In the genomic region with DNA sequence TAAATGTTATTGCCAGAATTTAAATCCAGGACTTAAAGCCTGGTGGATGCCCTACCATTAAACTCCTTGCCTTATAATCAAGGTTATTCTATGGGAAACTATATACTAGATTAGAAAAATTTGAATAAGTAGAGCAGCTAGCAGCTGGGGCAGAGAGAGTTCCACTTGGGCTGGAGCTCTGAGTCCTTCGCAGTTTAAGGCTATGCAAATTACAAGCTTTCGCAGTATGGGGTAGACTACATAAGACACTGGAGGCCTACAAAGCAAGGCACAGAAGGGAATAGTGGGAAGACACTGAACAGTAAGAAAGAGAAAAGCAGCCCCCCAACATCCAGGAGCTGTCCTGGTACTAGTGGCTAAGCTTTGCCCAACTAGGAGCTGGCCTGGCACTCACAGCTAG, we compare ENCODE assay signal across 32 cellular contexts. TPM values are rescaled to one million over a fixed set of nuclear protein-coding genes. Genes with fewer than 3 reads are reported as not detected.
A peak's percentile ranks its signal among the peaks of the same experiment; 100 is the strongest.
DNase-seq lines count a peak whose midpoint lies in the region; ATAC-seq and TF ChIP-seq lines count a peak whose summit lies in the region.
"Had no signal": no experiment of that assay in that cellular context is flagged by ENCODE, and none has a peak within 500 bp of the region (broad histone marks: within the 10 kb centered on the region; RNA-seq: fewer than 3 reads in every experiment).

No MANE protein-coding gene starts in this region.

- no peaks in the 10 kb centered on the region for H3K27me3 ChIP-seq in breast epithelium
- H3K27me3 ChIP-seq in mammary epithelial cell (ENCODE audit: insufficient read depth, low read length): no peaks in the 10 kb centered on the region
- H3K27me3 ChIP-seq in right lobe of liver: no peaks in the 10 kb centered on the region
- H3K27me3 ChIP-seq: hepatocyte, SJCRH30, suprapubic skin, upper lobe of right lung had no signal

- DNase-seq in breast epithelium (ENCODE audit: low spot score in 2 of 2) (no peak), mammary epithelial cell (no peak), activated B cell treated with CpG ODN at 0.5 μM for 24 hours (no peak), osteocyte (ENCODE audit: extremely low spot score, unreplicated experiment) (no peak), LoVo (ENCODE audit: low spot score) (no peak), right lobe of liver (no peak)
- DNase-seq: 8988T; activated CD4-positive, alpha-beta T cell treated with anti-CD3 and anti-CD28 coated beads for 48 hours; aorta; C1 segment of cervical spinal cord; COR-L47; DMS53; KG1; kidney glomerular epithelial cell; mucosa of descending colon; NCI-H1417 treated with DMSO at 0.1 percent for 48 hours; NCI-H2081 treated with DMSO at 0.1 percent for 48 hours; NCI-H226; NCI-H748 treated with DMSO at 0.1 percent for 48 hours; SJCRH30; stimulated activated naive CD4-positive, alpha-beta T cell; T-helper 9 cell; upper lobe of right lung had no signal

- no peak overlapping the region for H3K4me3 ChIP-seq in breast epithelium
- no peak overlapping the region for H3K4me3 ChIP-seq in mammary epithelial cell (replicated peaks in 1 of 3; ENCODE audit: insufficient read depth in 1 of 3, low read depth in 2 of 3, low read length in 3 of 3)
- H3K4me3 ChIP-seq in right lobe of liver: no peak overlapping the region
- H3K4me3 ChIP-seq: HAP-1, hepatocyte, mucosa of descending colon, SJCRH30, skin epidermis, suprapubic skin, upper lobe of right lung had no signal

- peaks cover 21% of the 10 kb centered on the region for H3K4me1 Mint-ChIP-seq in activated B cell treated with CpG ODN at 0.5 μM for 24 hours
- peaks cover 34% of the 10 kb centered on the region for H3K4me1 Mint-ChIP-seq in osteocyte (ENCODE audit: unreplicated experiment)

- H3K27ac ChIP-seq in breast epithelium (peak overlapping the region; percentile 29 to 42), mammary epithelial cell (ENCODE audit: insufficient read depth, low read depth, low read length) (no peak overlapping the region), right lobe of liver (no peak overlapping the region)
- H3K27ac ChIP-seq: hepatocyte, SJCRH30, skin epidermis, suprapubic skin, upper lobe of right lung had no signal

- H3K4me3 Mint-ChIP-seq in activated B cell treated with CpG ODN at 0.5 μM for 24 hours (no peak overlapping the region), osteocyte (ENCODE audit: unreplicated experiment) (no peak overlapping the region)
- H3K4me3 Mint-ChIP-seq: activated naive CD8-positive, alpha-beta T cell; natural killer cell treated with Interleukin-12 subunit alpha and Interleukin-12 subunit beta and Interleukin-15 and Interleukin-18, amount 100 ng/mL, for 72 hours had no signal

- dilution Hi-C loops in mammary epithelial cell (cut with HindIII; ENCODE audit: low sequenced_read_pairs): loop anchor here (5.0 to 10.0 kb wide), 2 partner anchors 74 to 319 kb away; no protein-coding TSS in a partner anchor

- intact Hi-C loops in breast epithelium (cut with DNase I; ENCODE audit: low total_unique reads) (no loop called here), mammary epithelial cell (cut with micrococcal nuclease) (no loop called here), activated B cell treated with CpG ODN at 0.5 μM for 24 hours (cut with micrococcal nuclease) (no loop called here), right lobe of liver (cut with DNase I) (no loop called here)

- 100% methylated on average over 2 of the region's 2 CpGs for WGBS in mammary epithelial cell (ENCODE audit: low coverage, missing lambda C conversion rate)
- WGBS in right lobe of liver (ENCODE audit: insufficient coverage, low coverage, low lambda C conversion rate, missing lambda C conversion rate): 95% methylated on average over 2 of the region's 2 CpGs

- TF ChIP-seq POLR2A in breast epithelium (IDR thresholded peaks at IDR 0.05) (no peak), right lobe of liver (IDR thresholded peaks at IDR 0.05) (no peak)

- in situ Hi-C loops in mammary epithelial cell (cut with MboI; ENCODE audit: low sequenced_read_pairs in 2 of 2): no loop called here

- no peak overlapping the region for H3K9ac ChIP-seq in mammary epithelial cell (ENCODE audit: insufficient read depth, low read length)

- ATAC-seq in HG03439 (IDR thresholded peaks at IDR 0.05; ENCODE audit: unreplicated experiment): peak; percentile 66
- ATAC-seq in activated B cell treated with CpG ODN at 0.5 μM for 24 hours (ENCODE audit: low read depth): no peak
- no peak for ATAC-seq in right lobe of liver
- ATAC-seq in GM18511 (IDR thresholded peaks at IDR 0.05; ENCODE audit: unreplicated experiment): no peak
- ATAC-seq: mucosa of descending colon; natural killer cell treated with Interleukin-12 subunit alpha and Interleukin-12 subunit beta and Interleukin-15 and Interleukin-18, amount 100 ng/mL, for 72 hours; upper lobe of right lung had no signal

- H3K79me2 ChIP-seq in mammary epithelial cell (ENCODE audit: insufficient read depth, low read length): no peaks in the 10 kb centered on the region
- H3K79me2 ChIP-seq: hepatocyte had no signal

- CTCF ChIA-PET in mammary epithelial cell (lab: Charles Lee; ENCODE audit: low non-redundant PET): interaction anchor here (0.7 kb wide), 1 partner anchor 237 kb away, joined by 3 read pairs; no protein-coding TSS in a partner anchor
- CTCF ChIA-PET in activated B cell treated with CpG ODN at 0.5 μM for 24 hours (lab: Charles Lee): interaction anchor here (3.1 kb wide), 1 partner anchor 161 kb away, joined by 19 read pairs; no protein-coding TSS in a partner anchor

- H2AFZ ChIP-seq in mammary epithelial cell (ENCODE audit: low read depth, low read length): no peak overlapping the region
- H2AFZ ChIP-seq: hepatocyte had no signal

- H3K9me3 Mint-ChIP-seq in activated B cell treated with CpG ODN at 0.5 μM for 24 hours: no peaks in the 10 kb centered on the region
- H3K9me3 Mint-ChIP-seq in osteocyte (ENCODE audit: unreplicated experiment): no peaks in the 10 kb centered on the region
- H3K9me3 Mint-ChIP-seq: activated T-helper 2 cell treated with anti-CD3 and anti-CD28 coated beads, Interferon-gamma antibody, Interleukin-2, Interleukin-4, amounts not matched to agents 10 μg/mL and 5 μg/mL and 100 μg/mL, durations not matched to agents 14 hours and 24 hours and 36 hours; natural killer cell treated with Interleukin-12 subunit alpha and Interleukin-12 subunit beta and Interleukin-15 and Interleukin-18, amount 100 ng/mL, for 72 hours had no signal

- H4K20me1 ChIP-seq in mammary epithelial cell (ENCODE audit: insufficient read depth, low read length): no peaks in the 10 kb centered on the region

- POLR2A ChIA-PET in activated B cell treated with CpG ODN at 0.5 μM for 24 hours (lab: Charles Lee): no interaction called here

- no peak overlapping the region for H3K4me2 ChIP-seq in mammary epithelial cell (ENCODE audit: insufficient read depth, low read depth, low read length)
- H3K4me2 ChIP-seq: hepatocyte had no signal

- H3K9me3 ChIP-seq in breast epithelium (no peaks in the 10 kb centered on the region), mammary epithelial cell (replicated peaks; ENCODE audit: insufficient read depth, low read length) (no peaks in the 10 kb centered on the region), right lobe of liver (no peaks in the 10 kb centered on the region)
- H3K9me3 ChIP-seq: HAP-1, mucosa of descending colon, SJCRH30, suprapubic skin, upper lobe of right lung had no signal

- no TSS peak for BruUV-seq in mammary epithelial cell (replicated peaks; lab: Mats Ljungman, UMichigan)

- H3K27me3 Mint-ChIP-seq in activated B cell treated with CpG ODN at 0.5 μM for 24 hours: no peaks in the 10 kb centered on the region
- no peaks in the 10 kb centered on the region for H3K27me3 Mint-ChIP-seq in osteocyte (ENCODE audit: unreplicated experiment)
- H3K27me3 Mint-ChIP-seq: activated naive CD8-positive, alpha-beta T cell; natural killer cell treated with Interleukin-12 subunit alpha and Interleukin-12 subunit beta and Interleukin-15 and Interleukin-18, amount 100 ng/mL, for 72 hours had no signal

- no peaks in the 10 kb centered on the region for H3K36me3 ChIP-seq in breast epithelium
- H3K36me3 ChIP-seq in mammary epithelial cell (ENCODE audit: insufficient read depth, low read length): no peaks in the 10 kb centered on the region
- H3K36me3 ChIP-seq in right lobe of liver: no peaks in the 10 kb centered on the region
- H3K36me3 ChIP-seq: HAP-1, SJCRH30, suprapubic skin, upper lobe of right lung had no signal

- peaks cover 0 to 3% of the 10 kb centered on the region in 2 donors for H3K4me1 ChIP-seq in breast epithelium
- H3K4me1 ChIP-seq in mammary epithelial cell (ENCODE audit: insufficient read depth, low read length): peaks cover 9% of the 10 kb centered on the region
- H3K4me1 ChIP-seq in right lobe of liver: peaks cover 0 to 16% (median 0%) of the 10 kb centered on the region in 4 donors
- H3K4me1 ChIP-seq: HAP-1, suprapubic skin had no signal

- H3K27ac Mint-ChIP-seq in activated B cell treated with CpG ODN at 0.5 μM for 24 hours (peak overlapping the region; percentile 33), osteocyte (ENCODE audit: unreplicated experiment) (no peak overlapping the region)
- H3K27ac Mint-ChIP-seq: activated naive CD8-positive, alpha-beta T cell; activated T-helper 2 cell treated with anti-CD3 and anti-CD28 coated beads, Interferon-gamma antibody, Interleukin-2, Interleukin-4, amounts not matched to agents 10 μg/mL and 5 μg/mL and 100 μg/mL, durations not matched to agents 14 hours and 24 hours and 36 hours had no signal

- no peaks in the 10 kb centered on the region for H3K36me3 Mint-ChIP-seq in activated B cell treated with CpG ODN at 0.5 μM for 24 hours (ENCODE audit: low read depth)
- no peaks in the 10 kb centered on the region for H3K36me3 Mint-ChIP-seq in osteocyte (ENCODE audit: unreplicated experiment)
- H3K36me3 Mint-ChIP-seq: activated naive CD8-positive, alpha-beta T cell; natural killer cell treated with Interleukin-12 subunit alpha and Interleukin-12 subunit beta and Interleukin-15 and Interleukin-18, amount 100 ng/mL, for 72 hours had no signal

- TF ChIP-seq CTCF in breast epithelium (IDR thresholded peaks at IDR 0.05) (no peak), mammary epithelial cell (conservative IDR thresholded peaks at IDR 0.05 in 1 of 2, IDR thresholded peaks at IDR 0.05 in 1 of 2; ENCODE audit: extremely low read depth in 1 of 2, insufficient read depth in 1 of 2, low read depth in 1 of 2, low read length in 2 of 2) (no peak), activated B cell treated with CpG ODN at 0.5 μM for 24 hours (IDR thresholded peaks at IDR 0.05) (no peak), osteocyte (IDR thresholded peaks at IDR 0.05) (no peak), right lobe of liver (IDR thresholded peaks at IDR 0.05) (no peak)

RNA-seq across cellular contexts. Expression of gene TM4SF18, which starts 52.5 kb away (rescaled TPM):
- 10 to 100 TPM in 2 of 3 donors, 1 to 10 TPM in 1; 7.2 to 43.8 (median 25.9) TPM for total RNA-seq in breast epithelium
- total RNA-seq in mammary epithelial cell: not detected
- polyA plus RNA-seq in mammary epithelial cell: not detected
- not detected for polyA minus RNA-seq in mammary epithelial cell
- total RNA-seq in activated B cell treated with CpG ODN at 0.5 μM for 24 hours: not detected in 2 replicates
- 2.2 and 3.7 TPM in 2 replicates for total RNA-seq in osteocyte
- total RNA-seq in right lobe of liver: 1 to 10 TPM; 1.8 to 4.6 (median 3.1) TPM
- total RNA-seq: activated T-helper 2 cell treated with anti-CD3 and anti-CD28 coated beads, Interferon-gamma antibody, Interleukin-2, Interleukin-4, amounts not matched to agents 10 μg/mL and 5 μg/mL and 100 μg/mL, durations not matched to agents 14 hours and 24 hours and 36 hours; natural killer cell treated with Interleukin-12 subunit alpha and Interleukin-12 subunit beta and Interleukin-15 and Interleukin-18, amount 100 ng/mL, for 72 hours; SJCRH30 had no signal

RNA-seq across cellular contexts. Expression of gene CP, which starts 59.3 kb away (rescaled TPM):
- total RNA-seq in breast epithelium (100 to 1,000 TPM in 1 of 3 donors, 10 to 100 TPM in 2; 25.9 to 225 (median 30.2) TPM), mammary epithelial cell (not detected), activated B cell treated with CpG ODN at 0.5 μM for 24 hours (not detected in 2 replicates), osteocyte (0.32 TPM in 1 of 2 replicates, not detected in the other), right lobe of liver (1,000 to 10,000 TPM; 1,086 to 3,257 (median 1,852) TPM)
- polyA plus RNA-seq in mammary epithelial cell: not detected
- not detected for polyA minus RNA-seq in mammary epithelial cell
- total RNA-seq: activated T-helper 2 cell treated with anti-CD3 and anti-CD28 coated beads, Interferon-gamma antibody, Interleukin-2, Interleukin-4, amounts not matched to agents 10 μg/mL and 5 μg/mL and 100 μg/mL, durations not matched to agents 14 hours and 24 hours and 36 hours; natural killer cell treated with Interleukin-12 subunit alpha and Interleukin-12 subunit beta and Interleukin-15 and Interleukin-18, amount 100 ng/mL, for 72 hours; SJCRH30 had no signal

Comparison
In these comparisons a context has a peak if more than half of its experiments do, and no peak if none do; other contexts are left out.
1. H3K27ac ChIP-seq: peak in breast epithelium (2 of 2); none in mammary epithelial cell (single experiment) and right lobe of liver (0 of 3).
2. RNA of gene CP, which starts 59.3 kb away (total RNA-seq): 1,086 to 3,257 TPM in right lobe of liver and 25.9 to 225 TPM in breast epithelium; 0.32 TPM in osteocyte, not detected in mammary epithelial cell and not detected in activated B cell treated with CpG ODN at 0.5 μM for 24 hours; every median in the first group is over 10 times any median in the second.